Comparison of ENCODE assay signal across 1 cellular context in the genomic region with DNA sequence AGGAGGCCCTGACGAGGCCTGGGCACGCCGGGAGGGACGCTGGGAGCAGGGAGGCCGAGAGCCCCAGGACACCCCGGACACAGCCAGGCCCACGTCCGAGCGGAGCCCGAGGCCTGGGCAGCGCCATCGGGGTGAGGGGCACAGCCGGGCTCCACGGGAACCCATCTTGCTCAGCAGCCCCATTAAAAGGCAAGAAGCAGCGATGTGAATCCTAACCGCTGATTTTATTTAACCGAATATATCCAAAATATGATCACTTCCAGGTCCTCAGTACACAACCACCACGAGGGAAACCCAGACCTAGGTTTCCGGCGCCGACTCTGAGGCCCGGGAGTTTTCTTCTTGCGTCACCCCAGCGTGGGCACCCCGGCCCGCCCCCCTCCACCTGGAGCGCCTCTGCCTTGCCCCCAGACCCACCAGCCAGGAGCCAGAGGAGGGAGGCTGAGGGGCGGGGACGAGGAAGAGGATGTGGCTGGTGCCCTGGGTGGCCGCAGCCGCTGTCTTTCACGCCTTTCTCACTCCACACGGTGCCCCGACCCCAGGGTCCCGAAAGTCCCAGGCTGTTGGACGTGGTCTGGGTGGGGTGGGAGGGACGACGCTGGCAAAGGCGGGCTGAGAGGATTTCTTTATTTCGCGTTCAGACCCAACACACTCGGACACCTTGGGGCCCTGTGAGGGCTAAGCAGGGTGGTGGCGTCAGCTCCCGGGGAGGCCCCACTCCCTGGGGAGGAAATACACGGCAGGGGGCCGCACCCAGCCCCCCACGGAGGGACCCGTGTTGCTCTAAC.
TF ChIP-seq lines count a peak whose summit lies in the region.

No MANE protein-coding gene starts in this region.

TF ChIP-seq in GM12878, 131 proteins besides CTCF, POLR2A, EP300 and RAD21:
- no peak for TF ChIP-seq SMC3 (IDR thresholded peaks at IDR 0.05; ENCODE audit: borderline replicate concordance, low read length)
- TF ChIP-seq IRF3 (IDR thresholded peaks at IDR 0.05), result no peak
- TF ChIP-seq RELB (IDR thresholded peaks at IDR 0.05; ENCODE audit: low read depth), result no peak
- peak; percentile 55 for TF ChIP-seq MEF2B (IDR thresholded peaks at IDR 0.05; ENCODE audit: partially characterized antibody, poor library complexity, severe bottlenecking)
- TF ChIP-seq KDM1A (IDR thresholded peaks at IDR 0.05; ENCODE audit: borderline replicate concordance), result no peak
- TF ChIP-seq CREB1 (IDR thresholded peaks at IDR 0.05; ENCODE audit: low read depth), result 0 out of 2 replicates have a peak, but pooled peaks have one; percentile 32
- TF ChIP-seq, protein P1, sequence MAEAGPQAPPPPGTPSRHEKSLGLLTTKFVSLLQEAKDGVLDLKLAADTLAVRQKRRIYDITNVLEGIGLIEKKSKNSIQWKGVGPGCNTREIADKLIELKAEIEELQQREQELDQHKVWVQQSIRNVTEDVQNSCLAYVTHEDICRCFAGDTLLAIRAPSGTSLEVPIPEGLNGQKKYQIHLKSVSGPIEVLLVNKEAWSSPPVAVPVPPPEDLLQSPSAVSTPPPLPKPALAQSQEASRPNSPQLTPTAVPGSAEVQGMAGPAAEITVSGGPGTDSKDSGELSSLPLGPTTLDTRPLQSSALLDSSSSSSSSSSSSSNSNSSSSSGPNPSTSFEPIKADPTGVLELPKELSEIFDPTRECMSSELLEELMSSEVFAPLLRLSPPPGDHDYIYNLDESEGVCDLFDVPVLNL (IDR thresholded peaks at IDR 0.05; ENCODE audit: low read depth, low read length), result no peak
